Comparison of ENCODE assay signal across 17 cellular contexts in the genomic region with DNA sequence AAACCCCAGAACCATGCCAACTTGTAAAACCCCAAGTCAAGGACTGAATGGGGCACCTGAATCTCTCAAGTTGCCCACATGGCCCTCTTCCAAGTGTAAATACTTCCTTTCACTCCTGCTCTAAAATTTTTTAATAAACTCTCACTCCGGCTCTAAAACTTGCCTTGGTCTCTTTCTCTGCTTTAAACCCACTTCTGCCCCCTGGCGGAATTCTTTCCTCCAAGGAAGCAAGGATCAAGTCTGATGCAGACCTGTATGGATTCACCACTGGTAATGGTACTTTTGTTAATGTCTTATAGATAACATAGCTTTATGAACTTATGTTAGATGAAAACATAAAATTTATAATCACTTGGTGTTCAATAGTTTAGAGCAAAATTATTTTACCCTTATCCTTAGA. TPM values are rescaled to one million over a fixed set of nuclear protein-coding genes. Genes with fewer than 3 reads are reported as not detected.
DNase-seq lines count a peak whose midpoint lies in the region; ATAC-seq and TF ChIP-seq lines count a peak whose summit lies in the region.
"Had no signal": no experiment of that assay in that cellular context is flagged by ENCODE, and none has a peak within 500 bp of the region (broad histone marks: within the 10 kb centered on the region; RNA-seq: fewer than 3 reads in every experiment).

No MANE protein-coding gene starts in this region.

- H3K27me3 ChIP-seq in foreskin keratinocyte, result no peaks in the 10 kb centered on the region
- H3K27me3 ChIP-seq in gastroesophageal sphincter, result no peaks in the 10 kb centered on the region
- H3K27me3 ChIP-seq: SJCRH30 had no signal

- H3K4me3 Mint-ChIP-seq in HFFc6, result no peak overlapping the region
- no peak overlapping the region for H3K4me3 Mint-ChIP-seq in activated T-helper 2 cell treated with anti-CD3 and anti-CD28 coated beads, Interferon-gamma antibody, Interleukin-2, Interleukin-4, amounts not matched to agents 10 μg/mL and 5 μg/mL and 100 μg/mL, durations not matched to agents 14 hours and 24 hours and 36 hours (ENCODE audit: low read depth)
- H3K4me3 Mint-ChIP-seq: CD8-positive, alpha-beta memory T cell; natural killer cell treated with Interleukin-12 subunit alpha and Interleukin-12 subunit beta and Interleukin-15 and Interleukin-18, amount 100 ng/mL, for 72 hours had no signal

- H3K27ac Mint-ChIP-seq in HFFc6, result no peak overlapping the region
- H3K27ac Mint-ChIP-seq in activated T-helper 2 cell treated with anti-CD3 and anti-CD28 coated beads, Interferon-gamma antibody, Interleukin-2, Interleukin-4, amounts not matched to agents 10 μg/mL and 5 μg/mL and 100 μg/mL, durations not matched to agents 14 hours and 24 hours and 36 hours, result no peak overlapping the region
- H3K27ac Mint-ChIP-seq: CD8-positive, alpha-beta memory T cell; natural killer cell treated with Interleukin-12 subunit alpha and Interleukin-12 subunit beta and Interleukin-15 and Interleukin-18, amount 100 ng/mL, for 72 hours had no signal

- no peak for ATAC-seq in foreskin keratinocyte
- no peak for ATAC-seq in HG03025 (IDR thresholded peaks at IDR 0.05; ENCODE audit: low FRiP score, unreplicated experiment)
- ATAC-seq in gastroesophageal sphincter, result no peak
- ATAC-seq: left lobe of liver; natural killer cell treated with Interleukin-12 subunit alpha and Interleukin-12 subunit beta and Interleukin-15 and Interleukin-18, amount 100 ng/mL, for 72 hours had no signal

- H3K27ac ChIP-seq in foreskin keratinocyte (no peak overlapping the region), gastroesophageal sphincter (no peak overlapping the region)
- H3K27ac ChIP-seq: SJCRH30 had no signal

- H3K4me3 ChIP-seq in gastroesophageal sphincter, result no peak overlapping the region
- H3K4me3 ChIP-seq: SJCRH30 had no signal

- peak; percentile 2 to 33 for DNase-seq in AML-193 (lab: John Stamatoyannopoulos, UW)
- DNase-seq in HFFc6, result no peak
- DNase-seq in RPMI8226, result peak; percentile 48
- DNase-seq in foreskin keratinocyte, result no peak
- no peak for DNase-seq in SKM-1 (lab: John Stamatoyannopoulos, UW; ENCODE audit: unreplicated experiment)
- no peak for DNase-seq in activated T-helper 2 cell treated with anti-CD3 and anti-CD28 coated beads, Interferon-gamma antibody, Interleukin-2, Interleukin-4, amounts not matched to agents 10 μg/mL and 5 μg/mL and 100 μg/mL, durations not matched to agents 14 hours and 24 hours and 36 hours (ENCODE audit: low spot score)
- DNase-seq: activated CD4-positive, CD25-positive, alpha-beta regulatory T cell; activated T-cell treated with anti-CD3 and anti-CD28 coated beads, Interleukin-2, amount 50 U/mL, for 48 hours; amygdala; CD8-positive, alpha-beta memory T cell; effector CD4-positive, alpha-beta T cell; HCEC 1CT had no signal

- TF ChIP-seq POLR2A in gastroesophageal sphincter (IDR thresholded peaks at IDR 0.05), result no peak

- 86 to 100% methylated on average over 2 of the region's 2 CpGs for WGBS in gastroesophageal sphincter (ENCODE audit: low coverage in 1 of 2), 2 donors

- no peaks in the 10 kb centered on the region for H3K27me3 Mint-ChIP-seq in HFFc6 (ENCODE audit: insufficient read depth)
- no peaks in the 10 kb centered on the region for H3K27me3 Mint-ChIP-seq in activated T-helper 2 cell treated with anti-CD3 and anti-CD28 coated beads, Interferon-gamma antibody, Interleukin-2, Interleukin-4, amounts not matched to agents 10 μg/mL and 5 μg/mL and 100 μg/mL, durations not matched to agents 14 hours and 24 hours and 36 hours (ENCODE audit: low read depth)

- H3K4me1 Mint-ChIP-seq in HFFc6 (ENCODE audit: low read depth), result no peaks in the 10 kb centered on the region
- H3K4me1 Mint-ChIP-seq in activated T-helper 2 cell treated with anti-CD3 and anti-CD28 coated beads, Interferon-gamma antibody, Interleukin-2, Interleukin-4, amounts not matched to agents 10 μg/mL and 5 μg/mL and 100 μg/mL, durations not matched to agents 14 hours and 24 hours and 36 hours (ENCODE audit: low read depth), result peaks cover 6% of the 10 kb centered on the region
- H3K4me1 Mint-ChIP-seq: CD8-positive, alpha-beta memory T cell had no signal

- H3K9me3 ChIP-seq in gastroesophageal sphincter, result no peaks in the 10 kb centered on the region
- H3K9me3 ChIP-seq: SJCRH30 had no signal

- TF ChIP-seq EP300 in gastroesophageal sphincter (IDR thresholded peaks at IDR 0.05), result no peak

- H3K4me1 ChIP-seq in foreskin keratinocyte (peaks cover 28% of the 10 kb centered on the region), gastroesophageal sphincter (no peaks in the 10 kb centered on the region)
- H3K4me1 ChIP-seq: SJCRH30 had no signal

- TF ChIP-seq CTCF in HFFc6 (IDR thresholded peaks at IDR 0.05) (peak; percentile 47), foreskin keratinocyte (conservative IDR thresholded peaks at IDR 0.05) (peak; percentile 25), gastroesophageal sphincter (IDR thresholded peaks at IDR 0.05) (no peak)

- H3K36me3 Mint-ChIP-seq in HFFc6 (ENCODE audit: low read depth), result no peaks in the 10 kb centered on the region
- no peaks in the 10 kb centered on the region for H3K36me3 Mint-ChIP-seq in activated T-helper 2 cell treated with anti-CD3 and anti-CD28 coated beads, Interferon-gamma antibody, Interleukin-2, Interleukin-4, amounts not matched to agents 10 μg/mL and 5 μg/mL and 100 μg/mL, durations not matched to agents 14 hours and 24 hours and 36 hours (ENCODE audit: low read depth)
- H3K36me3 Mint-ChIP-seq: CD8-positive, alpha-beta memory T cell; natural killer cell treated with Interleukin-12 subunit alpha and Interleukin-12 subunit beta and Interleukin-15 and Interleukin-18, amount 100 ng/mL, for 72 hours had no signal

- intact Hi-C loops in activated T-helper 2 cell treated with anti-CD3 and anti-CD28 coated beads, Interferon-gamma antibody, Interleukin-2, Interleukin-4, amounts not matched to agents 10 μg/mL and 5 μg/mL and 100 μg/mL, durations not matched to agents 14 hours and 24 hours and 36 hours (cut with micrococcal nuclease), result no loop called here

- no peaks in the 10 kb centered on the region; the same call in 1 of the 2 replicates for H3K9me3 Mint-ChIP-seq in HFFc6
- H3K9me3 Mint-ChIP-seq in activated T-helper 2 cell treated with anti-CD3 and anti-CD28 coated beads, Interferon-gamma antibody, Interleukin-2, Interleukin-4, amounts not matched to agents 10 μg/mL and 5 μg/mL and 100 μg/mL, durations not matched to agents 14 hours and 24 hours and 36 hours, result no peaks in the 10 kb centered on the region
- H3K9me3 Mint-ChIP-seq: natural killer cell treated with Interleukin-12 subunit alpha and Interleukin-12 subunit beta and Interleukin-15 and Interleukin-18, amount 100 ng/mL, for 72 hours had no signal

- no peaks in the 10 kb centered on the region for H3K36me3 ChIP-seq in gastroesophageal sphincter
- H3K36me3 ChIP-seq: SJCRH30 had no signal

RNA-seq across cellular contexts. Expression of gene SLC16A9, which starts 33.8 kb away (rescaled TPM):
- total RNA-seq in HFFc6 (2021; fragmentation: NEBNext Ultra II Directional; extraction: Animal tissue kit (Norgen Biotek cat#: 25700)), result not detected
- 7.6 and 21.9 TPM in 2 replicates for total RNA-seq in foreskin keratinocyte
- 2.5 and 9.8 TPM in 2 replicates for polyA plus RNA-seq in foreskin keratinocyte
- 1.9 and 2.1 TPM in 2 replicates for total RNA-seq in activated T-helper 2 cell treated with anti-CD3 and anti-CD28 coated beads, Interferon-gamma antibody, Interleukin-2, Interleukin-4, amounts not matched to agents 10 μg/mL and 5 μg/mL and 100 μg/mL, durations not matched to agents 14 hours and 24 hours and 36 hours
- 1 to 10 TPM in 2 of 4 donors, under 1 TPM in 2; 0.54 to 2.2 (median 1.2) TPM for total RNA-seq in gastroesophageal sphincter
- polyA plus RNA-seq: CD8-positive, alpha-beta memory T cell had no signal

Comparison
In these comparisons a context has a peak if more than half of its experiments do, and no peak if none do; other contexts are left out.
1. DNase-seq: peak in AML-193 (2 of 2) and RPMI8226 (single experiment); none in HFFc6 (single experiment), foreskin keratinocyte (0 of 2), SKM-1 (single experiment) and activated T-helper 2 cell treated with anti-CD3 and anti-CD28 coated beads, Interferon-gamma antibody, Interleukin-2, Interleukin-4, amounts not matched to agents 10 μg/mL and 5 μg/mL and 100 μg/mL, durations not matched to agents 14 hours and 24 hours and 36 hours (single experiment).
2. CTCF ChIP-seq: peak in HFFc6 (single experiment) and foreskin keratinocyte (single experiment); none in gastroesophageal sphincter (0 of 4).